Comparison of ENCODE assay signal across 12 cellular contexts in the genomic region with DNA sequence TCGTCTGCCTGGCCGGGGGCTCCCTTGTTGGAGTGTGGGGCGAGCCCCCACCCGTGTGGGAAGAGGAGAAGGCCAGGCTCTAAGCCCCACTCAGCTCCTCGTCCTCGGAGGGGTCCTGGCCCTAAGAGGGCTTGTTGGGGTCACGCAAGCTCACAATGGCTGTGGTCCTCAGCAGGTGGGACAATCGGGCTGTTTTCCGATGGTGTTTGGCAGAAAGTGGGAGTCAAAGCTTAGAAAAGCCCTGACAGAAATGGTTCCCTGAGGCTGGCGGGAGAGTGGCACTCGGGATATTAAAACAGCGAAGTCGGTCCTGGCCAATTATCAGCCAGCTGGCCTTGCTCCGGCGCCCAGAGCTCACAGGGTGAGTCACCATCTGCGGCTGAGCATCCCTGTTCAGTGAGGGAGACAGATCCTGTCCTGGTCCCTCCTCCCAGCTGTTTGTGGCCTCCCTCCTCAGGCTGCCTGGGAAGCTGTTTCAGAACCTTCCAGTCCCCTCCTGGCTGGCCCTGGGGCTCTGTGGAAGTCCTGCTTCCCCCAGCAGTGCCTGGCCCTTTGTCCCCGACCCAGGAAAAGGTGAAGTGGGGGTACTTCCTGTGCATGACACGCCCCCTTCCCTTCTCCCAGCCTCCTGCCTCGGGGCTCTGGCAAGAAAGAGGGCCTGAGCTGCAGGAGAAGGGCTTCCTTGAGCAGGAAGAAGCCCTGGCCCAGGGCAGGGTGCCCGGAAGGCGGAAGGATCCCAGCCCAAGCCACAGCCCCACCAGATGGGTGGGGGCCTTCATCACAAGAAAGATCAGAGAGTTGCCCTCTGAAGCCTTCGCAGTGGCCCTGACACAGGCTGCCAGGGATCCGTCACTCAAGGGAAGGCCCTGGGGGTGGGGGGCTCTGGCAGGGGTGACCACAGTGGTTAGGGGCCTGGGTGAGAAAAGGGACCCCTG. TPM values are rescaled to one million over a fixed set of nuclear protein-coding genes. Genes with fewer than 3 reads are reported as not detected.
DNase-seq lines count a peak whose midpoint lies in the region; ATAC-seq and TF ChIP-seq lines count a peak whose summit lies in the region.
"Had no signal": no experiment of that assay in that cellular context is flagged by ENCODE, and none has a peak within 500 bp of the region (broad histone marks: within the 10 kb centered on the region; RNA-seq: fewer than 3 reads in every experiment).

No MANE protein-coding gene starts in this region.

- H3K9me3 Mint-ChIP-seq in natural killer cell treated with Interleukin-12 subunit alpha and Interleukin-12 subunit beta and Interleukin-15 and Interleukin-18, amount 100 ng/mL, for 72 hours, result peaks cover 8% of the 10 kb centered on the region
- no peaks in the 10 kb centered on the region for H3K9me3 Mint-ChIP-seq in natural killer cell
- H3K9me3 Mint-ChIP-seq in glutamatergic neuron (ENCODE audit: unreplicated experiment), result peaks cover 14% of the 10 kb centered on the region

- ATAC-seq in natural killer cell treated with Interleukin-12 subunit alpha and Interleukin-12 subunit beta and Interleukin-15 and Interleukin-18, amount 100 ng/mL, for 72 hours, result no peak
- ATAC-seq in natural killer cell (no peak), RWPE2 (ENCODE audit: low read depth) (peak; percentile 54), GM21515 (IDR thresholded peaks at IDR 0.05; ENCODE audit: unreplicated experiment) (no peak), HG02610 (IDR thresholded peaks at IDR 0.05; ENCODE audit: unreplicated experiment) (no peak), GM19324 (IDR thresholded peaks at IDR 0.05; ENCODE audit: low FRiP score, unreplicated experiment) (no peak)

- DNase-seq in natural killer cell treated with Interleukin-12 subunit alpha and Interleukin-12 subunit beta and Interleukin-15 and Interleukin-18, amount 100 ng/mL, for 72 hours (ENCODE audit: low spot score), result peak; percentile 44
- DNase-seq in natural killer cell, result no peak
- DNase-seq in RWPE2 (ENCODE audit: low spot score), result peak; percentile 85
- peak; percentile 67 for DNase-seq in glutamatergic neuron
- no peak for DNase-seq in Kasumi-1 (lab: John Stamatoyannopoulos, UW)
- DNase-seq: DND-41 had no signal

- no peaks in the 10 kb centered on the region for H3K36me3 ChIP-seq in RWPE2 (ENCODE audit: low read depth)
- H3K36me3 ChIP-seq: ovary had no signal

- peaks cover 0 to 4% of the 10 kb centered on the region in 2 donors for H3K4me1 Mint-ChIP-seq in natural killer cell treated with Interleukin-12 subunit alpha and Interleukin-12 subunit beta and Interleukin-15 and Interleukin-18, amount 100 ng/mL, for 72 hours (ENCODE audit: low read depth in 2 of 2)
- H3K4me1 Mint-ChIP-seq in natural killer cell (no peaks in the 10 kb centered on the region), glutamatergic neuron (ENCODE audit: low read depth, unreplicated experiment) (peaks cover 6% of the 10 kb centered on the region)

- H3K4me3 Mint-ChIP-seq in natural killer cell treated with Interleukin-12 subunit alpha and Interleukin-12 subunit beta and Interleukin-15 and Interleukin-18, amount 100 ng/mL, for 72 hours, result no peak overlapping the region
- H3K4me3 Mint-ChIP-seq in natural killer cell, result no peak overlapping the region
- no peak overlapping the region for H3K4me3 Mint-ChIP-seq in glutamatergic neuron (ENCODE audit: unreplicated experiment)

- peaks cover 6 to 9% of the 10 kb centered on the region in 2 donors for H3K27me3 Mint-ChIP-seq in natural killer cell treated with Interleukin-12 subunit alpha and Interleukin-12 subunit beta and Interleukin-15 and Interleukin-18, amount 100 ng/mL, for 72 hours
- peaks cover 0 to 6% of the 10 kb centered on the region in 2 donors for H3K27me3 Mint-ChIP-seq in natural killer cell (ENCODE audit: low read depth in 2 of 2)
- peaks cover 10% of the 10 kb centered on the region for H3K27me3 Mint-ChIP-seq in glutamatergic neuron (ENCODE audit: unreplicated experiment)

- H3K4me3 ChIP-seq in RWPE2 (ENCODE audit: severe bottlenecking), result no peak overlapping the region
- H3K4me3 ChIP-seq: ovary had no signal

- H3K4me1 ChIP-seq in RWPE2 (ENCODE audit: insufficient read depth, poor library complexity, severe bottlenecking), result no peaks in the 10 kb centered on the region

- no peaks in the 10 kb centered on the region for H3K9me3 ChIP-seq in RWPE2 (ENCODE audit: severe bottlenecking)
- H3K9me3 ChIP-seq: ovary had no signal

- H3K27ac ChIP-seq in RWPE2 (ENCODE audit: poor library complexity, severe bottlenecking), result no peak overlapping the region
- H3K27ac ChIP-seq: HL-60, ovary had no signal

- peaks cover 22% of the 10 kb centered on the region for H3K27me3 ChIP-seq in RWPE2 (ENCODE audit: insufficient read depth, poor library complexity, severe bottlenecking)
- H3K27me3 ChIP-seq: ovary had no signal

- H3K27ac Mint-ChIP-seq in natural killer cell treated with Interleukin-12 subunit alpha and Interleukin-12 subunit beta and Interleukin-15 and Interleukin-18, amount 100 ng/mL, for 72 hours, result no peak overlapping the region
- H3K27ac Mint-ChIP-seq in natural killer cell (no peak overlapping the region), glutamatergic neuron (ENCODE audit: unreplicated experiment) (no peak overlapping the region)

- intact Hi-C loops in natural killer cell (cut with micrococcal nuclease), result no loop called here

- no peaks in the 10 kb centered on the region for H3K36me3 Mint-ChIP-seq in natural killer cell treated with Interleukin-12 subunit alpha and Interleukin-12 subunit beta and Interleukin-15 and Interleukin-18, amount 100 ng/mL, for 72 hours
- H3K36me3 Mint-ChIP-seq in natural killer cell (no peaks in the 10 kb centered on the region), glutamatergic neuron (ENCODE audit: unreplicated experiment) (peaks cover 8% of the 10 kb centered on the region)

- TF ChIP-seq CTCF in natural killer cell (IDR thresholded peaks at IDR 0.05) (no peak), RWPE2 (IDR thresholded peaks at IDR 0.05; ENCODE audit: poor library complexity, severe bottlenecking) (no peak), glutamatergic neuron (IDR thresholded peaks at IDR 0.05; ENCODE audit: partially characterized antibody, unreplicated experiment) (no peak)

RNA-seq across cellular contexts. Expression of a gene that starts 53.6 kb away (rescaled TPM):
- not detected for total RNA-seq in natural killer cell treated with Interleukin-12 subunit alpha and Interleukin-12 subunit beta and Interleukin-15 and Interleukin-18, amount 100 ng/mL, for 72 hours
- not detected for total RNA-seq in natural killer cell
- 23.9 TPM for total RNA-seq in glutamatergic neuron (ENCODE audit: unreplicated experiment)
- total RNA-seq: glomerular endothelial cell, ovary had no signal

Comparison
In these comparisons a context has a peak if more than half of its experiments do, and no peak if none do; other contexts are left out.
1. DNase-seq: peak in natural killer cell treated with Interleukin-12 subunit alpha and Interleukin-12 subunit beta and Interleukin-15 and Interleukin-18, amount 100 ng/mL, for 72 hours (single experiment), RWPE2 (single experiment) and glutamatergic neuron (single experiment); none in natural killer cell (single experiment) and Kasumi-1 (0 of 2).
2. RNA of a gene that starts 53.6 kb away (total RNA-seq): 23.9 TPM in glutamatergic neuron (single experiment); not detected in natural killer cell treated with Interleukin-12 subunit alpha and Interleukin-12 subunit beta and Interleukin-15 and Interleukin-18, amount 100 ng/mL, for 72 hours and not detected in natural killer cell; every median in the first group is over 10 times any median in the second.